In the genomic region with DNA sequence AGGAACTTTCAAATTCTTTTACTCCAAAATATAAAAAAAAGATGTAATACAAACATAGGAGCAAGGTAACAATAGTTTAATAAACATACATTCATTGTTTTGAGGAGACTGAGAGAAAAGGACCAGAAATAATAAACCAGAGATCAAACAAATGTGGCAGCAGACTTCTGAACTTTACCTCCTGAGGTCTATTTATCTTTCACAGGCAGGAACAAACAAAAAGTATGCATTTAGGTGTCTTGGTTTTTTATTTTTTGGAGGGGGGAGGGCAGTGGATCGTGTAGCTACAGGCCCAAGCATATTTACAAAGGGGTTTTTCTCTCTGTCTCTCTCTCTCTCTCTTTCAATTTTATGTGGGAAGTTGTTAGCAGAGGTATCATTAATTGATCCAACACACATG, we compare ENCODE assay signal across 1 cellular context.
TF ChIP-seq lines count a peak whose summit lies in the region.

No MANE protein-coding gene starts in this region.

TF ChIP-seq in HepG2, 621 proteins besides CTCF, POLR2A, EP300 and RAD21 (continued from another document and continues in another):
- TF ChIP-seq, protein P1, sequence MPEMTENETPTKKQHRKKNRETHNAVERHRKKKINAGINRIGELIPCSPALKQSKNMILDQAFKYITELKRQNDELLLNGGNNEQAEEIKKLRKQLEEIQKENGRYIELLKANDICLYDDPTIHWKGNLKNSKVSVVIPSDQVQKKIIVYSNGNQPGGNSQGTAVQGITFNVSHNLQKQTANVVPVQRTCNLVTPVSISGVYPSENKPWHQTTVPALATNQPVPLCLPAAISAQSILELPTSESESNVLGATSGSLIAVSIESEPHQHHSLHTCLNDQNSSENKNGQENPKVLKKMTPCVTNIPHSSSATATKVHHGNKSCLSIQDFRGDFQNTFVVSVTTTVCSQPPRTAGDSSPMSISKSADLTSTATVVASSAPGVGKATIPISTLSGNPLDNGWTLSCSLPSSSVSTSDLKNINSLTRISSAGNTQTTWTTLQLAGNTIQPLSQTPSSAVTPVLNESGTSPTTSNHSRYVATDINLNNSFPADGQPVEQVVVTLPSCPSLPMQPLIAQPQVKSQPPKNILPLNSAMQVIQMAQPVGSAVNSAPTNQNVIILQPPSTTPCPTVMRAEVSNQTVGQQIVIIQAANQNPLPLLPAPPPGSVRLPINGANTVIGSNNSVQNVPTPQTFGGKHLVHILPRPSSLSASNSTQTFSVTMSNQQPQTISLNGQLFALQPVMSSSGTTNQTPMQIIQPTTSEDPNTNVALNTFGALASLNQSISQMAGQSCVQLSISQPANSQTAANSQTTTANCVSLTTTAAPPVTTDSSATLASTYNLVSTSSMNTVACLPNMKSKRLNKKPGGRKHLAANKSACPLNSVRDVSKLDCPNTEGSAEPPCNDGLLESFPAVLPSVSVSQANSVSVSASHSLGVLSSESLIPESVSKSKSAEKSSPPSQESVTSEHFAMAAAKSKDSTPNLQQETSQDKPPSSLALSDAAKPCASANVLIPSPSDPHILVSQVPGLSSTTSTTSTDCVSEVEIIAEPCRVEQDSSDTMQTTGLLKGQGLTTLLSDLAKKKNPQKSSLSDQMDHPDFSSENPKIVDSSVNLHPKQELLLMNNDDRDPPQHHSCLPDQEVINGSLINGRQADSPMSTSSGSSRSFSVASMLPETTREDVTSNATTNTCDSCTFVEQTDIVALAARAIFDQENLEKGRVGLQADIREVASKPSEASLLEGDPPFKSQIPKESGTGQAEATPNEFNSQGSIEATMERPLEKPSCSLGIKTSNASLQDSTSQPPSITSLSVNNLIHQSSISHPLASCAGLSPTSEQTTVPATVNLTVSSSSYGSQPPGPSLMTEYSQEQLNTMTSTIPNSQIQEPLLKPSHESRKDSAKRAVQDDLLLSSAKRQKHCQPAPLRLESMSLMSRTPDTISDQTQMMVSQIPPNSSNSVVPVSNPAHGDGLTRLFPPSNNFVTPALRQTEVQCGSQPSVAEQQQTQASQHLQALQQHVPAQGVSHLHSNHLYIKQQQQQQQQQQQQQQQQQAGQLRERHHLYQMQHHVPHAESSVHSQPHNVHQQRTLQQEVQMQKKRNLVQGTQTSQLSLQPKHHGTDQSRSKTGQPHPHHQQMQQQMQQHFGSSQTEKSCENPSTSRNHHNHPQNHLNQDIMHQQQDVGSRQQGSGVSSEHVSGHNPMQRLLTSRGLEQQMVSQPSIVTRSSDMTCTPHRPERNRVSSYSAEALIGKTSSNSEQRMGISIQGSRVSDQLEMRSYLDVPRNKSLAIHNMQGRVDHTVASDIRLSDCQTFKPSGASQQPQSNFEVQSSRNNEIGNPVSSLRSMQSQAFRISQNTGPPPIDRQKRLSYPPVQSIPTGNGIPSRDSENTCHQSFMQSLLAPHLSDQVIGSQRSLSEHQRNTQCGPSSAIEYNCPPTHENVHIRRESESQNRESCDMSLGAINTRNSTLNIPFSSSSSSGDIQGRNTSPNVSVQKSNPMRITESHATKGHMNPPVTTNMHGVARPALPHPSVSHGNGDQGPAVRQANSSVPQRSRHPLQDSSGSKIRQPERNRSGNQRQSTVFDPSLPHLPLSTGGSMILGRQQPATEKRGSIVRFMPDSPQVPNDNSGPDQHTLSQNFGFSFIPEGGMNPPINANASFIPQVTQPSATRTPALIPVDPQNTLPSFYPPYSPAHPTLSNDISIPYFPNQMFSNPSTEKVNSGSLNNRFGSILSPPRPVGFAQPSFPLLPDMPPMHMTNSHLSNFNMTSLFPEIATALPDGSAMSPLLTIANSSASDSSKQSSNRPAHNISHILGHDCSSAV (CRISPR knock-in tag; IDR thresholded peaks at IDR 0.05; ENCODE audit: borderline replicate concordance) = no peak
- no peak for TF ChIP-seq TSC22D2 (CRISPR knock-in tag; IDR thresholded peaks at IDR 0.05; ENCODE audit: borderline replicate concordance)
- TF ChIP-seq, protein P2, sequence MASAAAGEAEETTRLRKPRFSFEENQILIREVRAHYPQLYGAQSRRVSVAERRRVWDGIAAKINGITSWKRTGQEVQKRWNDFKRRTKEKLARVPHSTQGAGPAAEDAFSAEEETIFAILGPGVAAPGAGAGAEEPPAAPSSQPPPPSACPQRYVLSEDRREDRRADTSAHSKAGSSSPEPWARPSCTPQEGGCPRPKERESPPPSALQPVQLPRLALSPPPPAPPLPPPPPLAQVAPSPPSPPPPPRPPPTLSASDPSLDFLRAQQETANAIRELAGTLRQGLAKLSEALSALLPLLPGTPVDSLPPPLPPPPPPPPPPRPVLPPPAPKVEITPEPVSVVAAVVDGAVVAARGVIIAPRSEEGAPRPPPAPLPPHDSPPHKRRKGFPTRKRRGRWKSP (CRISPR knock-in tag; IDR thresholded peaks at IDR 0.05) = no peak
- peak; percentile 49 for TF ChIP-seq SKI (IDR thresholded peaks at IDR 0.05; ENCODE audit: partially characterized antibody)
- TF ChIP-seq, protein P3, sequence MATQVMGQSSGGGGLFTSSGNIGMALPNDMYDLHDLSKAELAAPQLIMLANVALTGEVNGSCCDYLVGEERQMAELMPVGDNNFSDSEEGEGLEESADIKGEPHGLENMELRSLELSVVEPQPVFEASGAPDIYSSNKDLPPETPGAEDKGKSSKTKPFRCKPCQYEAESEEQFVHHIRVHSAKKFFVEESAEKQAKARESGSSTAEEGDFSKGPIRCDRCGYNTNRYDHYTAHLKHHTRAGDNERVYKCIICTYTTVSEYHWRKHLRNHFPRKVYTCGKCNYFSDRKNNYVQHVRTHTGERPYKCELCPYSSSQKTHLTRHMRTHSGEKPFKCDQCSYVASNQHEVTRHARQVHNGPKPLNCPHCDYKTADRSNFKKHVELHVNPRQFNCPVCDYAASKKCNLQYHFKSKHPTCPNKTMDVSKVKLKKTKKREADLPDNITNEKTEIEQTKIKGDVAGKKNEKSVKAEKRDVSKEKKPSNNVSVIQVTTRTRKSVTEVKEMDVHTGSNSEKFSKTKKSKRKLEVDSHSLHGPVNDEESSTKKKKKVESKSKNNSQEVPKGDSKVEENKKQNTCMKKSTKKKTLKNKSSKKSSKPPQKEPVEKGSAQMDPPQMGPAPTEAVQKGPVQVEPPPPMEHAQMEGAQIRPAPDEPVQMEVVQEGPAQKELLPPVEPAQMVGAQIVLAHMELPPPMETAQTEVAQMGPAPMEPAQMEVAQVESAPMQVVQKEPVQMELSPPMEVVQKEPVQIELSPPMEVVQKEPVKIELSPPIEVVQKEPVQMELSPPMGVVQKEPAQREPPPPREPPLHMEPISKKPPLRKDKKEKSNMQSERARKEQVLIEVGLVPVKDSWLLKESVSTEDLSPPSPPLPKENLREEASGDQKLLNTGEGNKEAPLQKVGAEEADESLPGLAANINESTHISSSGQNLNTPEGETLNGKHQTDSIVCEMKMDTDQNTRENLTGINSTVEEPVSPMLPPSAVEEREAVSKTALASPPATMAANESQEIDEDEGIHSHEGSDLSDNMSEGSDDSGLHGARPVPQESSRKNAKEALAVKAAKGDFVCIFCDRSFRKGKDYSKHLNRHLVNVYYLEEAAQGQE (IDR thresholded peaks at IDR 0.05; ENCODE audit: borderline replicate concordance in 1 of 2, low read depth in 1 of 2, low read length in 2 of 2) = 0 out of 4 replicates have a peak, but pooled peaks of 1 of the 2 experiments have one; percentile 11
- no peak for TF ChIP-seq ZNF777 (CRISPR knock-in tag; IDR thresholded peaks at IDR 0.05)
- 0 out of 2 replicates have a peak, but pooled peaks have one; percentile 35 for TF ChIP-seq NCOA1 (CRISPR knock-in tag; IDR thresholded peaks at IDR 0.05)
- TF ChIP-seq ZMYM2 (CRISPR knock-in tag; IDR thresholded peaks at IDR 0.05) = no peak
- TF ChIP-seq, protein P4, sequence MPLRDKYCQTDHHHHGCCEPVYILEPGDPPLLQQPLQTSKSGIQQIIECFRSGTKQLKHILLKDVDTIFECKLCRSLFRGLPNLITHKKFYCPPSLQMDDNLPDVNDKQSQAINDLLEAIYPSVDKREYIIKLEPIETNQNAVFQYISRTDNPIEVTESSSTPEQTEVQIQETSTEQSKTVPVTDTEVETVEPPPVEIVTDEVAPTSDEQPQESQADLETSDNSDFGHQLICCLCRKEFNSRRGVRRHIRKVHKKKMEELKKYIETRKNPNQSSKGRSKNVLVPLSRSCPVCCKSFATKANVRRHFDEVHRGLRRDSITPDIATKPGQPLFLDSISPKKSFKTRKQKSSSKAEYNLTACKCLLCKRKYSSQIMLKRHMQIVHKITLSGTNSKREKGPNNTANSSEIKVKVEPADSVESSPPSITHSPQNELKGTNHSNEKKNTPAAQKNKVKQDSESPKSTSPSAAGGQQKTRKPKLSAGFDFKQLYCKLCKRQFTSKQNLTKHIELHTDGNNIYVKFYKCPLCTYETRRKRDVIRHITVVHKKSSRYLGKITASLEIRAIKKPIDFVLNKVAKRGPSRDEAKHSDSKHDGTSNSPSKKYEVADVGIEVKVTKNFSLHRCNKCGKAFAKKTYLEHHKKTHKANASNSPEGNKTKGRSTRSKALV (CRISPR knock-in tag; IDR thresholded peaks at IDR 0.05) = no peak
- no peak for TF ChIP-seq ZNF121 (CRISPR knock-in tag; IDR thresholded peaks at IDR 0.05)
- no peak for TF ChIP-seq EED (CRISPR knock-in tag; IDR thresholded peaks at IDR 0.05)
- no peak for TF ChIP-seq ZNF879 (CRISPR knock-in tag; IDR thresholded peaks at IDR 0.05)
- no peak for TF ChIP-seq ZNF12 (CRISPR knock-in tag; IDR thresholded peaks at IDR 0.05)
- no peak for TF ChIP-seq ZNF672 (CRISPR knock-in tag; IDR thresholded peaks at IDR 0.05)
- no peak for TF ChIP-seq SOX6 (IDR thresholded peaks at IDR 0.05)
- TF ChIP-seq SOX6 (CRISPR knock-in tag; IDR thresholded peaks at IDR 0.05) = peak; percentile 98
- TF ChIP-seq, protein P5, sequence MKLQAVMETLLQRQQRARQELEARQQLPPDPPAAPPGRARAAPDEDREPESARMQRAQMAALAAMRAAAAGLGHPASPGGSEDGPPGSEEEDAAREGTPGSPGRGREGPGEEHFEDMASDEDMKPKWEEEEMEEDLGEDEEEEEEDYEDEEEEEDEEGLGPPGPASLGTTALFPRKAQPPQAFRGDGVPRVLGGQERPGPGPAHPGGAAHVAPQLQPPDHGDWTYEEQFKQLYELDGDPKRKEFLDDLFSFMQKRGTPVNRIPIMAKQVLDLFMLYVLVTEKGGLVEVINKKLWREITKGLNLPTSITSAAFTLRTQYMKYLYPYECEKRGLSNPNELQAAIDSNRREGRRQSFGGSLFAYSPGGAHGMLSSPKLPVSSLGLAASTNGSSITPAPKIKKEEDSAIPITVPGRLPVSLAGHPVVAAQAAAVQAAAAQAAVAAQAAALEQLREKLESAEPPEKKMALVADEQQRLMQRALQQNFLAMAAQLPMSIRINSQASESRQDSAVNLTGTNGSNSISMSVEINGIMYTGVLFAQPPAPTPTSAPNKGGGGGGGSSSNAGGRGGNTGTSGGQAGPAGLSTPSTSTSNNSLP (IDR thresholded peaks at IDR 0.05; ENCODE audit: low read depth, low read length) = peak; percentile 73; the same call in 1 of the 2 replicates
- TF ChIP-seq, protein P6, sequence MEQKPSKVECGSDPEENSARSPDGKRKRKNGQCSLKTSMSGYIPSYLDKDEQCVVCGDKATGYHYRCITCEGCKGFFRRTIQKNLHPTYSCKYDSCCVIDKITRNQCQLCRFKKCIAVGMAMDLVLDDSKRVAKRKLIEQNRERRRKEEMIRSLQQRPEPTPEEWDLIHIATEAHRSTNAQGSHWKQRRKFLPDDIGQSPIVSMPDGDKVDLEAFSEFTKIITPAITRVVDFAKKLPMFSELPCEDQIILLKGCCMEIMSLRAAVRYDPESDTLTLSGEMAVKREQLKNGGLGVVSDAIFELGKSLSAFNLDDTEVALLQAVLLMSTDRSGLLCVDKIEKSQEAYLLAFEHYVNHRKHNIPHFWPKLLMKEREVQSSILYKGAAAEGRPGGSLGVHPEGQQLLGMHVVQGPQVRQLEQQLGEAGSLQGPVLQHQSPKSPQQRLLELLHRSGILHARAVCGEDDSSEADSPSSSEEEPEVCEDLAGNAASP (CRISPR knock-in tag; IDR thresholded peaks at IDR 0.05; ENCODE audit: borderline replicate concordance) = 0 out of 2 replicates have a peak, but pooled peaks have one; percentile 34
- no peak for TF ChIP-seq MZF1 (CRISPR knock-in tag; IDR thresholded peaks at IDR 0.05; ENCODE audit: borderline replicate concordance)
- TF ChIP-seq DMAP1 (CRISPR knock-in tag; IDR thresholded peaks at IDR 0.05) = no peak
- TF ChIP-seq NR1H2 (CRISPR knock-in tag; IDR thresholded peaks at IDR 0.05; ENCODE audit: borderline replicate concordance, low read depth) = no peak
- TF ChIP-seq ZNF7 (CRISPR knock-in tag; IDR thresholded peaks at IDR 0.05) = no peak
- TF ChIP-seq JDP2 (CRISPR knock-in tag; IDR thresholded peaks at IDR 0.05; ENCODE audit: borderline replicate concordance) = no peak
- no peak for TF ChIP-seq RFX5 (IDR thresholded peaks at IDR 0.05; ENCODE audit: low read depth, low read length)
- TF ChIP-seq TEAD2 (CRISPR knock-in tag; IDR thresholded peaks at IDR 0.05) = no peak
- TF ChIP-seq ZNF180 (CRISPR knock-in tag; IDR thresholded peaks at IDR 0.05; ENCODE audit: borderline replicate concordance, low read depth) = no peak
- TF ChIP-seq PLRG1 (conservative IDR thresholded peaks at IDR 0.05) = no peak
- TF ChIP-seq PAWR (CRISPR knock-in tag; IDR thresholded peaks at IDR 0.05; ENCODE audit: borderline replicate concordance) = no peak
- TF ChIP-seq RAD51 (IDR thresholded peaks at IDR 0.05; ENCODE audit: borderline replicate concordance) = no peak
- TF ChIP-seq ZNF660 (CRISPR knock-in tag; IDR thresholded peaks at IDR 0.05; ENCODE audit: borderline replicate concordance, low read depth) = no peak
- TF ChIP-seq ZNF274 (CRISPR knock-in tag; IDR thresholded peaks at IDR 0.05) = no peak
- peak; percentile 58; the same call in 1 of the 2 replicates for TF ChIP-seq HNF4G (IDR thresholded peaks at IDR 0.05; ENCODE audit: borderline replicate concordance, low read depth, low read length)
- no peak for TF ChIP-seq HNF4G (CRISPR knock-in tag; IDR thresholded peaks at IDR 0.05; ENCODE audit: borderline replicate concordance, low read depth)
- TF ChIP-seq, protein P7, sequence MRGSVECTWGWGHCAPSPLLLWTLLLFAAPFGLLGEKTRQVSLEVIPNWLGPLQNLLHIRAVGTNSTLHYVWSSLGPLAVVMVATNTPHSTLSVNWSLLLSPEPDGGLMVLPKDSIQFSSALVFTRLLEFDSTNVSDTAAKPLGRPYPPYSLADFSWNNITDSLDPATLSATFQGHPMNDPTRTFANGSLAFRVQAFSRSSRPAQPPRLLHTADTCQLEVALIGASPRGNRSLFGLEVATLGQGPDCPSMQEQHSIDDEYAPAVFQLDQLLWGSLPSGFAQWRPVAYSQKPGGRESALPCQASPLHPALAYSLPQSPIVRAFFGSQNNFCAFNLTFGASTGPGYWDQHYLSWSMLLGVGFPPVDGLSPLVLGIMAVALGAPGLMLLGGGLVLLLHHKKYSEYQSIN (CRISPR knock-in tag; IDR thresholded peaks at IDR 0.05; ENCODE audit: borderline replicate concordance) = no peak
- 0 out of 2 replicates have a peak, but pooled peaks have one; percentile 12 for TF ChIP-seq PPARG (CRISPR knock-in tag; conservative IDR thresholded peaks at IDR 0.05)
- TF ChIP-seq ZNF703 (CRISPR knock-in tag; IDR thresholded peaks at IDR 0.05; ENCODE audit: borderline replicate concordance) = no peak
- no peak for TF ChIP-seq IKZF4 (CRISPR knock-in tag; IDR thresholded peaks at IDR 0.05; ENCODE audit: borderline replicate concordance, low read depth, not compliant biosample characterization)
- no peak for TF ChIP-seq NFATC3 (CRISPR knock-in tag; IDR thresholded peaks at IDR 0.05)
- TF ChIP-seq, protein P8, sequence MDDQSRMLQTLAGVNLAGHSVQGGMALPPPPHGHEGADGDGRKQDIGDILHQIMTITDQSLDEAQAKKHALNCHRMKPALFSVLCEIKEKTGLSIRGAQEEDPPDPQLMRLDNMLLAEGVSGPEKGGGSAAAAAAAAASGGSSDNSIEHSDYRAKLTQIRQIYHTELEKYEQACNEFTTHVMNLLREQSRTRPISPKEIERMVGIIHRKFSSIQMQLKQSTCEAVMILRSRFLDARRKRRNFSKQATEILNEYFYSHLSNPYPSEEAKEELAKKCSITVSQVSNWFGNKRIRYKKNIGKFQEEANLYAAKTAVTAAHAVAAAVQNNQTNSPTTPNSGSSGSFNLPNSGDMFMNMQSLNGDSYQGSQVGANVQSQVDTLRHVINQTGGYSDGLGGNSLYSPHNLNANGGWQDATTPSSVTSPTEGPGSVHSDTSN (CRISPR knock-in tag; IDR thresholded peaks at IDR 0.05; ENCODE audit: borderline replicate concordance) = no peak
- TF ChIP-seq ZMAT3 (CRISPR knock-in tag; conservative IDR thresholded peaks at IDR 0.05) = no peak
- TF ChIP-seq ZNF746 (CRISPR knock-in tag; IDR thresholded peaks at IDR 0.05) = no peak
